Comparison of ENCODE assay signal across 11 cellular contexts in the genomic region with DNA sequence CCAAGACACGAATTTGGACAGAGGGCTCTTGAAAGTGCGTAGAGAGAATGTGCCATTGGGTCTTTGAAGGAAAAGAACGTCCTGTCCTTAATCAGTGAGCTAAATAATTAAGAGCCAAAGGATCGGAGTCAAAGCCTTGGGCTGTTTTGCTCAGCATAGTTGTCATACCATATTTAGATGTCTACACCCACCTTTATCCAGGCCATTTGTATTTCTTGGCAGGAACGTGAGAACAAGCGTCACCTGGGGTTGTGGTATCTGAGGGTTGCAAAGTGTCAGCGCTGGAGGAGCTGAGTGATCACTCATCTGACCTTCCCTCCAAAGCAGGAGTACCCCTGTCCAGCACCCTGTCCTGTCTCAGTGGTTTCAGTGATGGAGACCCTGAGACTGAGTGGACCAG. TPM values are rescaled to one million over a fixed set of nuclear protein-coding genes. Genes with fewer than 3 reads are reported as not detected.
DNase-seq lines count a peak whose midpoint lies in the region; ATAC-seq and TF ChIP-seq lines count a peak whose summit lies in the region.
"Had no signal": no experiment of that assay in that cellular context is flagged by ENCODE, and none has a peak within 500 bp of the region (broad histone marks: within the 10 kb centered on the region; RNA-seq: fewer than 3 reads in every experiment).

No MANE protein-coding gene starts in this region.

- H2BK5ac ChIP-seq in neuronal stem cell (ENCODE audit: low read length) = no peak overlapping the region

- H3K79me1 ChIP-seq in neuronal stem cell (ENCODE audit: low read depth, low read length) = peaks cover 17% of the 10 kb centered on the region

- CTCF ChIA-PET in activated CD4-positive, alpha-beta memory T cell treated with anti-CD3 and anti-CD28 coated beads, Interleukin-2, amount 10 ng/mL, durations not matched to agents 7 days and 5 days (lab: Charles Lee) = interaction anchor here (0.9 to 2.4 kb wide), 5 partner anchors 12 to 58 kb away, joined by 3 to 20 read pairs (median 6); no protein-coding TSS in a partner anchor

- no peaks in the 10 kb centered on the region for H3K36me3 ChIP-seq in testis (ENCODE audit: low read depth, missing control alignments)
- H3K36me3 ChIP-seq in neuronal stem cell (replicated peaks in 1 of 2; ENCODE audit: control insufficient read depth in 2 of 2, insufficient read depth in 2 of 2, low read length in 2 of 2) = no peaks in the 10 kb centered on the region
- H3K36me3 ChIP-seq: sigmoid colon had no signal

- H4K8ac ChIP-seq in neuronal stem cell (ENCODE audit: low read depth, low read length) = no peak overlapping the region

- no peaks in the 10 kb centered on the region for H3K27me3 Mint-ChIP-seq in activated T-cell treated with anti-CD3 and anti-CD28 coated beads, Interleukin-2, amount 50 U/mL, for 24 hours
- no peaks in the 10 kb centered on the region for H3K27me3 Mint-ChIP-seq in activated CD4-positive, alpha-beta memory T cell treated with anti-CD3 and anti-CD28 coated beads, Interleukin-2, amount 10 ng/mL, durations not matched to agents 7 days and 5 days
- peaks cover 14% of the 10 kb centered on the region for H3K27me3 Mint-ChIP-seq in glutamatergic neuron (ENCODE audit: unreplicated experiment)

- H3K4me3 Mint-ChIP-seq in activated T-cell treated with anti-CD3 and anti-CD28 coated beads, Interleukin-2, amount 50 U/mL, for 24 hours = peak overlapping the region; percentile 92
- H3K4me3 Mint-ChIP-seq in activated CD4-positive, alpha-beta memory T cell treated with anti-CD3 and anti-CD28 coated beads, Interleukin-2, amount 10 ng/mL, durations not matched to agents 7 days and 5 days = peak overlapping the region; percentile 33
- H3K4me3 Mint-ChIP-seq in glutamatergic neuron (ENCODE audit: unreplicated experiment) = peak overlapping the region; percentile 96

- H3K4me3 ChIP-seq in testis (no peak overlapping the region), neuronal stem cell (ENCODE audit: low read length in 2 of 2) (no peak overlapping the region)
- H3K4me3 ChIP-seq: sigmoid colon had no signal

- H3K9me3 Mint-ChIP-seq in activated T-cell treated with anti-CD3 and anti-CD28 coated beads, Interleukin-2, amount 50 U/mL, for 24 hours = no peaks in the 10 kb centered on the region
- no peaks in the 10 kb centered on the region for H3K9me3 Mint-ChIP-seq in activated CD4-positive, alpha-beta memory T cell treated with anti-CD3 and anti-CD28 coated beads, Interleukin-2, amount 10 ng/mL, durations not matched to agents 7 days and 5 days
- peaks cover 3% of the 10 kb centered on the region for H3K9me3 Mint-ChIP-seq in glutamatergic neuron (ENCODE audit: unreplicated experiment)

- no peak overlapping the region for H2BK12ac ChIP-seq in neuronal stem cell (ENCODE audit: low read length)

- H3K23ac ChIP-seq in neuronal stem cell (ENCODE audit: low read depth, low read length, poor library complexity) = no peak overlapping the region

- H2BK15ac ChIP-seq in neuronal stem cell (ENCODE audit: low read length) = no peak overlapping the region

- no peak overlapping the region for H3K18ac ChIP-seq in neuronal stem cell (ENCODE audit: low read length)

- H2AFZ ChIP-seq in neuronal stem cell (ENCODE audit: low read length) = no peak overlapping the region

- no peak overlapping the region for H3K4ac ChIP-seq in neuronal stem cell (ENCODE audit: low read length)

- peak overlapping the region; percentile 83 to 85 for H3K27ac ChIP-seq in testis
- no peak overlapping the region for H3K27ac ChIP-seq in neuronal stem cell (replicated peaks; ENCODE audit: low read length)

- no peak overlapping the region for H2AK5ac ChIP-seq in neuronal stem cell (ENCODE audit: low read depth, low read length)

- 48 to 51% methylated on average over 7 of the region's 7 CpGs for whole genome bisulfite sequencing in testis, 2 donors
- WGBS in neuronal stem cell (ENCODE audit: extremely low coverage in 2 of 2, insufficient read length in 2 of 2, insufficient replicate concordance in 1 of 2), 2 donors = no CpG with 5 or more reads among the region's 7 CpGs

- H3K36me3 Mint-ChIP-seq in activated T-cell treated with anti-CD3 and anti-CD28 coated beads, Interleukin-2, amount 50 U/mL, for 24 hours (ENCODE audit: low read depth) = peaks cover 21% of the 10 kb centered on the region
- H3K36me3 Mint-ChIP-seq in activated CD4-positive, alpha-beta memory T cell treated with anti-CD3 and anti-CD28 coated beads, Interleukin-2, amount 10 ng/mL, durations not matched to agents 7 days and 5 days (ENCODE audit: low read depth) = peaks cover 12% of the 10 kb centered on the region
- no peaks in the 10 kb centered on the region for H3K36me3 Mint-ChIP-seq in glutamatergic neuron (ENCODE audit: unreplicated experiment)

- POLR2A ChIA-PET in activated CD4-positive, alpha-beta memory T cell treated with anti-CD3 and anti-CD28 coated beads, Interleukin-2, amount 10 ng/mL, durations not matched to agents 7 days and 5 days (lab: Charles Lee) = interaction anchor here (1.0 to 1.5 kb wide), 6 partner anchors 9 to 58 kb away, joined by 3 to 5 read pairs (median 3); no protein-coding TSS in a partner anchor

- H3K4me2 ChIP-seq in neuronal stem cell (ENCODE audit: insufficient read depth, low read length, poor library complexity, severe bottlenecking) = no peak overlapping the region

- intact Hi-C loops in testis (cut with DNase I; ENCODE audit: low total_unique reads) = loop anchor here (2.0 kb wide), 1 partner anchor 52 kb away; no protein-coding TSS in a partner anchor

- H3K4me1 ChIP-seq in testis = peaks cover 36% of the 10 kb centered on the region
- H3K4me1 ChIP-seq in neuronal stem cell (ENCODE audit: control insufficient read depth in 2 of 2, insufficient read depth in 1 of 2, low read depth in 1 of 2, low read length in 2 of 2) = peaks cover 32 to 35% of the 10 kb centered on the region in 2 donors

- ATAC-seq in HG02642 (IDR thresholded peaks at IDR 0.05; ENCODE audit: poor library complexity, unreplicated experiment) = no peak
- ATAC-seq: left colon had no signal

- no peak overlapping the region for H3K9ac ChIP-seq in neuronal stem cell (ENCODE audit: low read depth, low read length, poor library complexity)

- TF ChIP-seq CTCF in glutamatergic neuron (IDR thresholded peaks at IDR 0.05; ENCODE audit: partially characterized antibody, unreplicated experiment) = no peak
- no peak for TF ChIP-seq CTCF in testis (IDR thresholded peaks at IDR 0.05)

- H3K27me3 ChIP-seq in testis = no peaks in the 10 kb centered on the region
- H3K27me3 ChIP-seq in neuronal stem cell (ENCODE audit: control insufficient read depth in 3 of 3, insufficient read depth in 3 of 3, low read depth in 1 of 3, low read length in 3 of 3) = no peaks in the 10 kb centered on the region
- H3K27me3 ChIP-seq: sigmoid colon had no signal

- H4K91ac ChIP-seq in neuronal stem cell (ENCODE audit: low read depth, low read length, poor library complexity) = no peak overlapping the region

- peak overlapping the region; percentile 93 for H3K27ac Mint-ChIP-seq in activated T-cell treated with anti-CD3 and anti-CD28 coated beads, Interleukin-2, amount 50 U/mL, for 24 hours
- H3K27ac Mint-ChIP-seq in activated CD4-positive, alpha-beta memory T cell treated with anti-CD3 and anti-CD28 coated beads, Interleukin-2, amount 10 ng/mL, durations not matched to agents 7 days and 5 days = peak overlapping the region; percentile 88
- H3K27ac Mint-ChIP-seq in glutamatergic neuron (ENCODE audit: unreplicated experiment) = peak overlapping the region; percentile 33

- no peak for TF ChIP-seq POLR2A in testis (IDR thresholded peaks at IDR 0.05)

- H3K4me1 Mint-ChIP-seq in activated T-cell treated with anti-CD3 and anti-CD28 coated beads, Interleukin-2, amount 50 U/mL, for 24 hours (ENCODE audit: low read depth) = peaks cover 88% of the 10 kb centered on the region
- H3K4me1 Mint-ChIP-seq in activated CD4-positive, alpha-beta memory T cell treated with anti-CD3 and anti-CD28 coated beads, Interleukin-2, amount 10 ng/mL, durations not matched to agents 7 days and 5 days = peaks cover 86% of the 10 kb centered on the region
- peaks cover 42% of the 10 kb centered on the region for H3K4me1 Mint-ChIP-seq in glutamatergic neuron (ENCODE audit: low read depth, unreplicated experiment)

- H3K14ac ChIP-seq in neuronal stem cell (ENCODE audit: low read length) = no peak overlapping the region

- H3K9me3 ChIP-seq in testis = no peaks in the 10 kb centered on the region
- no peaks in the 10 kb centered on the region for H3K9me3 ChIP-seq in neuronal stem cell (replicated peaks in 1 of 2; ENCODE audit: control insufficient read depth in 2 of 2, insufficient read depth in 1 of 2, low read depth in 1 of 2, low read length in 2 of 2)
- H3K9me3 ChIP-seq: sigmoid colon had no signal

- no peak for DNase-seq in activated T-cell treated with anti-CD3 and anti-CD28 coated beads, Interleukin-2, amount 50 U/mL, for 24 hours
- DNase-seq in activated T-cell treated with anti-CD3 and anti-CD28 coated beads for 4 hours = no peak
- DNase-seq in activated CD4-positive, alpha-beta memory T cell treated with anti-CD3 and anti-CD28 coated beads, Interleukin-2, amount 10 ng/mL, durations not matched to agents 7 days and 5 days = no peak
- no peak for DNase-seq in glutamatergic neuron
- peak; percentile 55 for DNase-seq in testis
- DNase-seq in T1000 (lab: John Stamatoyannopoulos, UW) = no peak
- DNase-seq in neuronal stem cell (ENCODE audit: low spot score) = no peak
- DNase-seq: left colon, NCI-H187 treated with DMSO at 0.1 percent for 48 hours, sigmoid colon had no signal

- H2BK120ac ChIP-seq in neuronal stem cell (ENCODE audit: low read depth, low read length) = no peak overlapping the region

RNA-seq across cellular contexts. Expression of a gene that starts 4.5 kb away (rescaled TPM):
- total RNA-seq in activated CD4-positive, alpha-beta memory T cell treated with anti-CD3 and anti-CD28 coated beads, Interleukin-2, amount 10 ng/mL, durations not matched to agents 7 days and 5 days = 10 to 100 TPM; 54.0 to 57.8 TPM
- 142 TPM for total RNA-seq in glutamatergic neuron (ENCODE audit: unreplicated experiment)
- 100 to 1,000 TPM in 1 of 2 donors, 10 to 100 TPM in 1; 90.0 to 198 TPM for total RNA-seq in testis
- 169 TPM for polyA plus RNA-seq in testis (ENCODE audit: insufficient read depth, low read depth, low replicate concordance)
- 19.1 TPM for polyA plus RNA-seq in neuronal stem cell (2013, experiment 1 of 2)
- 20.2 TPM for polyA plus RNA-seq in neuronal stem cell (2013, experiment 2 of 2)

Comparison
In these comparisons a context has a peak if more than half of its experiments do, and no peak if none do; other contexts are left out.
1. H3K27ac Mint-ChIP-seq: peak in every context shown above with its lines; median percentile 93 in activated T-cell treated with anti-CD3 and anti-CD28 coated beads, Interleukin-2, amount 50 U/mL, for 24 hours; 88 in activated CD4-positive, alpha-beta memory T cell treated with anti-CD3 and anti-CD28 coated beads, Interleukin-2, amount 10 ng/mL, durations not matched to agents 7 days and 5 days; 33 in glutamatergic neuron.
2. H3K4me3 Mint-ChIP-seq: peak in every context shown above with its lines; median percentile 96 in glutamatergic neuron; 92 in activated T-cell treated with anti-CD3 and anti-CD28 coated beads, Interleukin-2, amount 50 U/mL, for 24 hours; 33 in activated CD4-positive, alpha-beta memory T cell treated with anti-CD3 and anti-CD28 coated beads, Interleukin-2, amount 10 ng/mL, durations not matched to agents 7 days and 5 days.